2 cellular contexts compared by ENCODE assay signal in genomic region chr11:17185938-17186337, GRCh38.
TF ChIP-seq lines count a peak whose summit lies in the region.

No MANE protein-coding gene starts in this region.

TF ChIP-seq in WTC11, 78 proteins besides CTCF, POLR2A, EP300 and RAD21 (continued from another document):
- TF ChIP-seq USF1 (CRISPR knock-in tag; IDR thresholded peaks at IDR 0.05) = no peak
- no peak for TF ChIP-seq CDX4 (CRISPR knock-in tag; IDR thresholded peaks at IDR 0.05; ENCODE audit: borderline replicate concordance)
- TF ChIP-seq ZBTB43 (CRISPR knock-in tag; IDR thresholded peaks at IDR 0.05) = no peak
- no peak for TF ChIP-seq RELA (CRISPR knock-in tag; IDR thresholded peaks at IDR 0.05; ENCODE audit: borderline replicate concordance)
- no peak for TF ChIP-seq ETV6 (CRISPR knock-in tag; IDR thresholded peaks at IDR 0.05)
- no peak for TF ChIP-seq EMX1 (CRISPR knock-in tag; IDR thresholded peaks at IDR 0.05)
- no peak for TF ChIP-seq ATF1 (CRISPR knock-in tag; IDR thresholded peaks at IDR 0.05)
- TF ChIP-seq AFF4 (CRISPR knock-in tag; IDR thresholded peaks at IDR 0.05; ENCODE audit: borderline replicate concordance) = no peak
- no peak for TF ChIP-seq PRRX2 (CRISPR knock-in tag; IDR thresholded peaks at IDR 0.05)
- no peak for TF ChIP-seq GABPB1 (CRISPR knock-in tag; IDR thresholded peaks at IDR 0.05)

TF ChIP-seq in SK-N-SH, 30 proteins besides CTCF, POLR2A, EP300 and RAD21 (continued from another document):
- TF ChIP-seq IRF3 (IDR thresholded peaks at IDR 0.05; ENCODE audit: low read depth, low read length) (no peak), USF2 (IDR thresholded peaks at IDR 0.05; ENCODE audit: borderline replicate concordance, low read depth, low read length) (no peak), USF1 (IDR thresholded peaks at IDR 0.05; ENCODE audit: borderline replicate concordance, low read depth) (no peak), FOXJ3 (CRISPR knock-in tag; IDR thresholded peaks at IDR 0.05) (no peak)
TF ChIP-seq in SK-N-SH: peak in this region for 0.
